In the genomic region with DNA sequence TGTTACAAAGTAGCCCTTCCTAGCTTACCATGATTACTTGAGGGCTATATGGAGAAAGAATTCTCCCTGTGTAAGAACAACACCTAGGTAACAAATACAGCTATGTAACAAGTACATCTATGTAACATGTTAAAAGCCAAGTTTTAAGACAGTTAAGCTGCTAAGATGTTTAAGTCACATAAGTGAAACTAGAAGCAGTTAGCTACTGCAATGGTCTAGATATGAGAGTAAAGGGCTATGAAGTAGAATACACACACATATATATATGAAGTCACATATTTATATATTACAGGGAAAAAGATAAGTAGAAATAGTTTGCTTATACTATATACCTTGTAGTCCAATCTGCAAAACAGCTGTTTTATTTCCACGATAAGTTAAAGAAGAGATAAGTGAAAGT, we compare ENCODE assay signal across 20 cellular contexts.
DNase-seq lines count a peak whose midpoint lies in the region; ATAC-seq and TF ChIP-seq lines count a peak whose summit lies in the region.
"Had no signal": no experiment of that assay in that cellular context is flagged by ENCODE, and none has a peak within 500 bp of the region (broad histone marks: within the 10 kb centered on the region; RNA-seq: fewer than 3 reads in every experiment).

No MANE protein-coding gene starts in this region.

- ATAC-seq in GM18517 (IDR thresholded peaks at IDR 0.05; ENCODE audit: unreplicated experiment) (peak; percentile 61), GM21360 (IDR thresholded peaks at IDR 0.05; ENCODE audit: unreplicated experiment) (peak; percentile 48), HG02759 (IDR thresholded peaks at IDR 0.05; ENCODE audit: unreplicated experiment) (peak; percentile 32), HG03378 (IDR thresholded peaks at IDR 0.05; ENCODE audit: unreplicated experiment) (peak; percentile 47), SK-N-SH treated with all-trans-retinoic acid at 6 μM for 48 hours (no peak)
- ATAC-seq: activated naive CD8-positive, alpha-beta T cell treated with anti-CD3 and anti-CD28 coated beads, Interleukin-2, amount 50 U/mL, for 24 hours; heart left ventricle; naive thymus-derived CD8-positive, alpha-beta T cell had no signal

- no peak for DNase-seq in NK-92 treated with Interleukin-12 subunit alpha and Interleukin-12 subunit beta, amount 100 ng/mL, for 24 hours (lab: John Stamatoyannopoulos, UW)
- DNase-seq in DMS79 (lab: John Stamatoyannopoulos, UW) (no peak), SHP77 (lab: John Stamatoyannopoulos, UW) (no peak)
- DNase-seq: ACHN; activated CD4-positive, alpha-beta T cell treated with anti-CD3 and anti-CD28 coated beads, Interleukin-2, amount 50 U/mL, for 48 hours; activated naive CD8-positive, alpha-beta T cell treated with anti-CD3 and anti-CD28 coated beads, Interleukin-2, amount 50 U/mL, for 24 hours; activated T-cell treated with anti-CD3 and anti-CD28 coated beads, Interleukin-2, amount 50 U/mL, for 48 hours; CD4-positive, alpha-beta memory T cell; effector CD4-positive, alpha-beta T cell; heart left ventricle; islet precursor cell; naive thymus-derived CD8-positive, alpha-beta T cell; NCI-H2029 treated with DMSO at 0.1 percent for 48 hours; NCI-H69; stomach had no signal

TF ChIP-seq in SK-N-SH treated with all-trans-retinoic acid at 6 μM for 48 hours, 23 proteins besides CTCF, POLR2A, EP300 and RAD21:
- TF ChIP-seq ZNF70 (CRISPR knock-in tag; IDR thresholded peaks at IDR 0.05) (no peak), GLIS3 (CRISPR knock-in tag; IDR thresholded peaks at IDR 0.05) (no peak), ZNF8 (CRISPR knock-in tag; IDR thresholded peaks at IDR 0.05) (no peak), CSDC2 (CRISPR knock-in tag; IDR thresholded peaks at IDR 0.05) (no peak), ZC3H10 (CRISPR knock-in tag; IDR thresholded peaks at IDR 0.05) (no peak), RARB (CRISPR knock-in tag; IDR thresholded peaks at IDR 0.05) (no peak), ZNF565 (CRISPR knock-in tag; conservative IDR thresholded peaks at IDR 0.05; ENCODE audit: low read depth) (no peak), ISL1 (CRISPR knock-in tag; IDR thresholded peaks at IDR 0.05) (no peak), TOX (CRISPR knock-in tag; IDR thresholded peaks at IDR 0.05; ENCODE audit: borderline replicate concordance) (no peak), ZFP30 (CRISPR knock-in tag; IDR thresholded peaks at IDR 0.05) (no peak), PPARA (CRISPR knock-in tag; IDR thresholded peaks at IDR 0.05; ENCODE audit: borderline replicate concordance) (no peak)
- TF ChIP-seq, protein P1, sequence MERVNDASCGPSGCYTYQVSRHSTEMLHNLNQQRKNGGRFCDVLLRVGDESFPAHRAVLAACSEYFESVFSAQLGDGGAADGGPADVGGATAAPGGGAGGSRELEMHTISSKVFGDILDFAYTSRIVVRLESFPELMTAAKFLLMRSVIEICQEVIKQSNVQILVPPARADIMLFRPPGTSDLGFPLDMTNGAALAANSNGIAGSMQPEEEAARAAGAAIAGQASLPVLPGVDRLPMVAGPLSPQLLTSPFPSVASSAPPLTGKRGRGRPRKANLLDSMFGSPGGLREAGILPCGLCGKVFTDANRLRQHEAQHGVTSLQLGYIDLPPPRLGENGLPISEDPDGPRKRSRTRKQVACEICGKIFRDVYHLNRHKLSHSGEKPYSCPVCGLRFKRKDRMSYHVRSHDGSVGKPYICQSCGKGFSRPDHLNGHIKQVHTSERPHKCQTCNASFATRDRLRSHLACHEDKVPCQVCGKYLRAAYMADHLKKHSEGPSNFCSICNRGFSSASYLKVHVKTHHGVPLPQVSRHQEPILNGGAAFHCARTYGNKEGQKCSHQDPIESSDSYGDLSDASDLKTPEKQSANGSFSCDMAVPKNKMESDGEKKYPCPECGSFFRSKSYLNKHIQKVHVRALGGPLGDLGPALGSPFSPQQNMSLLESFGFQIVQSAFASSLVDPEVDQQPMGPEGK (CRISPR knock-in tag; IDR thresholded peaks at IDR 0.05; ENCODE audit: borderline replicate concordance) = no peak
- TF ChIP-seq, protein P2, sequence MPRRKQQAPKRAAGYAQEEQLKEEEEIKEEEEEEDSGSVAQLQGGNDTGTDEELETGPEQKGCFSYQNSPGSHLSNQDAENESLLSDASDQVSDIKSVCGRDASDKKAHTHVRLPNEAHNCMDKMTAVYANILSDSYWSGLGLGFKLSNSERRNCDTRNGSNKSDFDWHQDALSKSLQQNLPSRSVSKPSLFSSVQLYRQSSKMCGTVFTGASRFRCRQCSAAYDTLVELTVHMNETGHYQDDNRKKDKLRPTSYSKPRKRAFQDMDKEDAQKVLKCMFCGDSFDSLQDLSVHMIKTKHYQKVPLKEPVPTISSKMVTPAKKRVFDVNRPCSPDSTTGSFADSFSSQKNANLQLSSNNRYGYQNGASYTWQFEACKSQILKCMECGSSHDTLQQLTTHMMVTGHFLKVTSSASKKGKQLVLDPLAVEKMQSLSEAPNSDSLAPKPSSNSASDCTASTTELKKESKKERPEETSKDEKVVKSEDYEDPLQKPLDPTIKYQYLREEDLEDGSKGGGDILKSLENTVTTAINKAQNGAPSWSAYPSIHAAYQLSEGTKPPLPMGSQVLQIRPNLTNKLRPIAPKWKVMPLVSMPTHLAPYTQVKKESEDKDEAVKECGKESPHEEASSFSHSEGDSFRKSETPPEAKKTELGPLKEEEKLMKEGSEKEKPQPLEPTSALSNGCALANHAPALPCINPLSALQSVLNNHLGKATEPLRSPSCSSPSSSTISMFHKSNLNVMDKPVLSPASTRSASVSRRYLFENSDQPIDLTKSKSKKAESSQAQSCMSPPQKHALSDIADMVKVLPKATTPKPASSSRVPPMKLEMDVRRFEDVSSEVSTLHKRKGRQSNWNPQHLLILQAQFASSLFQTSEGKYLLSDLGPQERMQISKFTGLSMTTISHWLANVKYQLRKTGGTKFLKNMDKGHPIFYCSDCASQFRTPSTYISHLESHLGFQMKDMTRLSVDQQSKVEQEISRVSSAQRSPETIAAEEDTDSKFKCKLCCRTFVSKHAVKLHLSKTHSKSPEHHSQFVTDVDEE (CRISPR knock-in tag; IDR thresholded peaks at IDR 0.05) = no peak
- TF ChIP-seq, protein P3, sequence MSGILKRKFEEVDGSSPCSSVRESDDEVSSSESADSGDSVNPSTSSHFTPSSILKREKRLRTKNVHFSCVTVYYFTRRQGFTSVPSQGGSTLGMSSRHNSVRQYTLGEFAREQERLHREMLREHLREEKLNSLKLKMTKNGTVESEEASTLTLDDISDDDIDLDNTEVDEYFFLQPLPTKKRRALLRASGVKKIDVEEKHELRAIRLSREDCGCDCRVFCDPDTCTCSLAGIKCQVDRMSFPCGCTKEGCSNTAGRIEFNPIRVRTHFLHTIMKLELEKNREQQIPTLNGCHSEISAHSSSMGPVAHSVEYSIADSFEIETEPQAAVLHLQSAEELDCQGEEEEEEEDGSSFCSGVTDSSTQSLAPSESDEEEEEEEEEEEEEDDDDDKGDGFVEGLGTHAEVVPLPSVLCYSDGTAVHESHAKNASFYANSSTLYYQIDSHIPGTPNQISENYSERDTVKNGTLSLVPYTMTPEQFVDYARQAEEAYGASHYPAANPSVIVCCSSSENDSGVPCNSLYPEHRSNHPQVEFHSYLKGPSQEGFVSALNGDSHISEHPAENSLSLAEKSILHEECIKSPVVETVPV (CRISPR knock-in tag; IDR thresholded peaks at IDR 0.05) = no peak
